ENCODE assay signal across 13 cellular contexts in the genomic region with DNA sequence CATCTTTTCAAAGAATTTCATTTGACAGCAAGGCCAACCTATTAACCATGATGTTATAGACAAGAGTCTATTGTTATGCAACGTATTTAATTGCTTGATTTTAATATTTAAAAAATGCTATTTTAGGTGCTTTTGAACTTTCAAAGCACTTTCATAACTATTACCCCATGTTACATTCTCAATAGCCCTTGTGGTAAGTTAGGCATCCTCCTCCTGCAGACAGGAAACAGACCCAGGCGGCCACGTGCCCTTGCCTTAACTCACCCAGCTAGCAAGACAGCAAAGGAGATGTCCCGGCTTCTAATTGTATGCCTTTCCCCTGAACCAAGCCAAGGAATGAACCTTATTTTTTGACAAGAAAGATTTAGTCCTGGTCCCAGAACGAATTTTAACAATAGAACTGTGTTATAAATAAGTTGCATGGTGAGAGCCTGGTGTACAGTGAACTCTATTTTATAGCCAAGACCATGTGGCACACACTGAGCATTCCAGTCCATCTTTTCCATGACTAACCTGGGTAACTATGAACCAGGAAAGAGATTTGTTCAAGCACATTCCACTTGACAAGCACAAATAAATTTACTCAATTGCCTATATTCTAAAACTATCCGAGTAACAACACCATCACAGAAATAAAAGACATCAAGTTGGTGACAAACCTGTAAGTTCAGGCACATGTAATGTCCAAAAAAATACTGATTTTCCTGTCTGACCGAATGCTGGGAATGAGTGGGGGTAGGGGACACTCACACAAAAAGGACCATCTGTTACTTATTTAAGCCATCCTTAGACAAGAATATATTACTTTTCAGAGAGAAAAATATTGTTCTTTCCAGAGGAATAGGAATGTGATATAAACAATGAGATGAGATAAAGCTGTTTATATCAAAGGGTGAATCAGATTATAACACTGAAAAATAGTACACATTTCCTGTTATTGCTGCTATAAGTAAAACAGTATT.
A peak's percentile ranks its signal among the peaks of the same experiment; 100 is the strongest.
DNase-seq lines count a peak whose midpoint lies in the region; ATAC-seq and TF ChIP-seq lines count a peak whose summit lies in the region.
"Had no signal": no experiment of that assay in that cellular context is flagged by ENCODE, and none has a peak within 500 bp of the region (broad histone marks: within the 10 kb centered on the region; RNA-seq: fewer than 3 reads in every experiment).

No MANE protein-coding gene starts in this region.

- H3K36me3 Mint-ChIP-seq in activated CD4-positive, alpha-beta memory T cell treated with anti-CD3 and anti-CD28 coated beads for 36 hours, result no peaks in the 10 kb centered on the region
- no peaks in the 10 kb centered on the region for H3K36me3 Mint-ChIP-seq in stimulated activated memory B cell treated with anti-CD40 and anti-IgM and Interleukin-4, amounts not matched to agents 10 μg/mL and 1 μg/mL and 100 μg/mL, for 72 hours

- no peaks in the 10 kb centered on the region for H3K9me3 Mint-ChIP-seq in activated CD4-positive, alpha-beta memory T cell treated with anti-CD3 and anti-CD28 coated beads for 36 hours
- no peaks in the 10 kb centered on the region for H3K9me3 Mint-ChIP-seq in stimulated activated memory B cell treated with anti-CD40 and anti-IgM and Interleukin-4, amounts not matched to agents 10 μg/mL and 1 μg/mL and 100 μg/mL, for 72 hours
- H3K9me3 Mint-ChIP-seq: stimulated activated naive CD8-positive, alpha-beta T cell treated with anti-CD3 and anti-CD28 coated beads, Interleukin-15, Interleukin-2, amounts not matched to agents 100 ng/mL and 50 ng/mL, for 24 hours had no signal

- no peaks in the 10 kb centered on the region for H3K79me2 ChIP-seq in OCI-LY7 (ENCODE audit: insufficient read depth, low read depth, low read length)

- peaks cover 2% of the 10 kb centered on the region for H3K27me3 Mint-ChIP-seq in activated CD4-positive, alpha-beta memory T cell treated with anti-CD3 and anti-CD28 coated beads for 36 hours
- no peaks in the 10 kb centered on the region for H3K27me3 Mint-ChIP-seq in stimulated activated memory B cell treated with anti-CD40 and anti-IgM and Interleukin-4, amounts not matched to agents 10 μg/mL and 1 μg/mL and 100 μg/mL, for 72 hours

- intact Hi-C loops in OCI-LY7 (cut with micrococcal nuclease; ENCODE audit: unreplicated experiment) (no loop called here), mucosa of descending colon (cut with DNase I, micrococcal nuclease) (no loop called here)
- intact Hi-C loops in activated CD4-positive, alpha-beta memory T cell treated with anti-CD3 and anti-CD28 coated beads for 36 hours (cut with micrococcal nuclease), result no loop called here

- H2AFZ ChIP-seq in OCI-LY7 (ENCODE audit: low read length), result no peak overlapping the region

- H3K9me3 ChIP-seq in OCI-LY7 (ENCODE audit: low read length) (no peaks in the 10 kb centered on the region), mucosa of descending colon (no peaks in the 10 kb centered on the region)
- H3K9me3 ChIP-seq: gastrocnemius medialis, neutrophil had no signal

- CTCF ChIA-PET in OCI-LY7 (lab: Charles Lee; ENCODE audit: unreplicated experiment), result no interaction called here
- CTCF ChIA-PET in activated CD4-positive, alpha-beta memory T cell treated with anti-CD3 and anti-CD28 coated beads for 36 hours (lab: Charles Lee), result no interaction called here

- no peak overlapping the region for H3K27ac Mint-ChIP-seq in activated CD4-positive, alpha-beta memory T cell treated with anti-CD3 and anti-CD28 coated beads for 36 hours
- no peak overlapping the region for H3K27ac Mint-ChIP-seq in stimulated activated memory B cell treated with anti-CD40 and anti-IgM and Interleukin-4, amounts not matched to agents 10 μg/mL and 1 μg/mL and 100 μg/mL, for 72 hours
- H3K27ac Mint-ChIP-seq: stimulated activated naive CD8-positive, alpha-beta T cell treated with anti-CD3 and anti-CD28 coated beads, Interleukin-15, Interleukin-2, amounts not matched to agents 100 ng/mL and 50 ng/mL, for 24 hours had no signal

- no peaks in the 10 kb centered on the region for H4K20me1 ChIP-seq in OCI-LY7 (ENCODE audit: insufficient read depth, low read length)

- ATAC-seq in GM18858 (IDR thresholded peaks at IDR 0.05; ENCODE audit: unreplicated experiment) (peak; percentile 38), HG02763 (IDR thresholded peaks at IDR 0.05; ENCODE audit: unreplicated experiment) (peak; percentile 33), mucosa of descending colon (peak; percentile 31)
- ATAC-seq in stimulated activated memory B cell treated with anti-CD40 and anti-IgM and Interleukin-4, amounts not matched to agents 10 μg/mL and 1 μg/mL and 100 μg/mL, for 72 hours, result no peak
- ATAC-seq: gastrocnemius medialis had no signal

- H3K4me3 ChIP-seq in OCI-LY7 (ENCODE audit: low read depth, low read length, poor library complexity, severe bottlenecking) (no peak overlapping the region), mucosa of descending colon (no peak overlapping the region)
- H3K4me3 ChIP-seq: gastrocnemius medialis had no signal

- no TSS peak for BruUV-seq in OCI-LY7 (replicated peaks; lab: Mats Ljungman, UMichigan)

- H3K4me2 ChIP-seq in OCI-LY7 (ENCODE audit: low read length), result no peak overlapping the region

- DNase-seq in OCI-LY7 (ENCODE audit: low spot score) (peak; percentile 2), mucosa of descending colon (no peak), GDM1 (lab: John Stamatoyannopoulos, UW) (no peak), NCI-H1048 (lab: John Stamatoyannopoulos, UW) (no peak)
- no peak for DNase-seq in activated CD4-positive, alpha-beta memory T cell treated with anti-CD3 and anti-CD28 coated beads for 36 hours
- DNase-seq: activated T-cell treated with anti-CD3 and anti-CD28 coated beads, Interleukin-2, amount 50 U/mL, for 1 hour; gastrocnemius medialis; SHP77 had no signal

- POLR2A ChIA-PET in OCI-LY7 (lab: Charles Lee), result no interaction called here
- POLR2A ChIA-PET in activated CD4-positive, alpha-beta memory T cell treated with anti-CD3 and anti-CD28 coated beads for 36 hours (lab: Charles Lee), result no interaction called here

- no peaks in the 10 kb centered on the region for H3K9me2 ChIP-seq in OCI-LY7 (ENCODE audit: insufficient read depth, low read length)

- TF ChIP-seq CTCF in OCI-LY7 (conservative IDR thresholded peaks at IDR 0.05; ENCODE audit: low read length) (no peak), mucosa of descending colon (IDR thresholded peaks at IDR 0.05) (no peak)

- no peak overlapping the region for H3K4me3 Mint-ChIP-seq in activated CD4-positive, alpha-beta memory T cell treated with anti-CD3 and anti-CD28 coated beads for 36 hours
- no peak overlapping the region for H3K4me3 Mint-ChIP-seq in stimulated activated memory B cell treated with anti-CD40 and anti-IgM and Interleukin-4, amounts not matched to agents 10 μg/mL and 1 μg/mL and 100 μg/mL, for 72 hours
- H3K4me3 Mint-ChIP-seq: stimulated activated naive CD8-positive, alpha-beta T cell treated with anti-CD3 and anti-CD28 coated beads, Interleukin-15, Interleukin-2, amounts not matched to agents 100 ng/mL and 50 ng/mL, for 24 hours had no signal

- H3K36me3 ChIP-seq in OCI-LY7 (ENCODE audit: insufficient read depth, low read length), result no peaks in the 10 kb centered on the region
- H3K36me3 ChIP-seq in mucosa of descending colon (ENCODE audit: low read depth), result no peaks in the 10 kb centered on the region
- H3K36me3 ChIP-seq: gastrocnemius medialis, neutrophil had no signal

- no peaks in the 10 kb centered on the region for H3K4me1 Mint-ChIP-seq in activated CD4-positive, alpha-beta memory T cell treated with anti-CD3 and anti-CD28 coated beads for 36 hours (ENCODE audit: low read depth)
- peaks cover 11% of the 10 kb centered on the region for H3K4me1 Mint-ChIP-seq in stimulated activated memory B cell treated with anti-CD40 and anti-IgM and Interleukin-4, amounts not matched to agents 10 μg/mL and 1 μg/mL and 100 μg/mL, for 72 hours

- no peak overlapping the region for H3K27ac ChIP-seq in OCI-LY7 (ENCODE audit: low read depth, low read length, poor library complexity, severe bottlenecking)
- H3K27ac ChIP-seq: gastrocnemius medialis, neutrophil had no signal

- H3K4me1 ChIP-seq in OCI-LY7 (ENCODE audit: insufficient read depth, low read length, poor library complexity, severe bottlenecking) (peaks cover 8% of the 10 kb centered on the region), mucosa of descending colon (ENCODE audit: low read depth) (no peaks in the 10 kb centered on the region)
- H3K4me1 ChIP-seq: gastrocnemius medialis had no signal
